Comparison of ENCODE assay signal across 21 cellular contexts in the genomic region with DNA sequence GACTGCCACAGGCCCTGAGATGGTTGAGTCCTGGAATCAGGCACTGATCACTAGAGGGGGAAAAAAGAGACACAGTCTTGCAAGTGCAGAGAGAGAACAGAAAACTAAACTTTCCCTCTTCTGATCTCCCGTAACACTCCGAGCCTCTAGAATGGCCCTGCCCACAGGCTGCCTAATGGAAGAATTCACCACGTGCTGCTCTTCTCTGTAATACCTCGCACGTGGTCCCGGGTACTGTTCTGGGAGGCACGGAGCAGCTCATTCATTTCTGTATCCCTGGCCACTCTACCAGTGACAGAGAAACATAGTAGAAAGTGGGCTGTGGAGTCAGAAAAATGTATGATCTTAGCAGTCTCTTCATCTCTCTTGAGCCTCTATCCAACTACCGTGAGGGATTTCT. TPM values are rescaled to one million over a fixed set of nuclear protein-coding genes. Genes with fewer than 3 reads are reported as not detected.
A peak's percentile ranks its signal among the peaks of the same experiment; 100 is the strongest.
DNase-seq lines count a peak whose midpoint lies in the region; ATAC-seq and TF ChIP-seq lines count a peak whose summit lies in the region.
"Had no signal": no experiment of that assay in that cellular context is flagged by ENCODE, and none has a peak within 500 bp of the region (broad histone marks: within the 10 kb centered on the region; RNA-seq: fewer than 3 reads in every experiment).

No MANE protein-coding gene starts in this region.

- CTCF ChIA-PET in IMR-90 (lab: Yijun Ruan, JAX): no interaction called here

- H3K4ac ChIP-seq in IMR-90 (ENCODE audit: low read depth, low read length): peak overlapping the region; percentile 40; the same call in 1 of the 2 replicates

- no peak for TF ChIP-seq RAD21 in IMR-90 (IDR thresholded peaks at IDR 0.05; ENCODE audit: low read length)

- H3K36me3 Mint-ChIP-seq in glutamatergic neuron (ENCODE audit: unreplicated experiment): no peaks in the 10 kb centered on the region
- H3K36me3 Mint-ChIP-seq: memory B cell had no signal

- no peak overlapping the region for H2AK9ac ChIP-seq in IMR-90 (replicated peaks; ENCODE audit: low read depth, low read length, poor library complexity)

- H4K91ac ChIP-seq in IMR-90 (ENCODE audit: insufficient read depth, low read depth, low read length): no peak overlapping the region; the same call in 1 of the 2 replicates

- no peak overlapping the region; the same call in 1 of the 2 replicates for H2AK5ac ChIP-seq in IMR-90 (ENCODE audit: low read depth, low read length)

- no CpG with 5 or more reads among the region's 8 CpGs for WGBS in IMR-90 (ENCODE audit: extremely low coverage in 2 of 2, insufficient read length in 1 of 2), 2 experiments
- 84 to 87% methylated on average over 8 of the region's 8 CpGs for WGBS in aorta, 2 donors

- peak overlapping the region; percentile 39 for H3K18ac ChIP-seq in IMR-90 (ENCODE audit: low read depth, low read length)

- H3K27ac ChIP-seq in IMR-90 (ENCODE audit: insufficient read depth, low read length): peak overlapping the region; percentile 27; the same call in 1 of the 2 replicates
- H3K27ac ChIP-seq in gastrocnemius medialis: peak overlapping the region; percentile 32 to 60 (median 50)
- no peak overlapping the region for H3K27ac ChIP-seq in aorta (ENCODE audit: low read depth in 1 of 2, low read length in 2 of 2)
- H3K27ac ChIP-seq: neutrophil had no signal

- no peak overlapping the region for H2BK120ac ChIP-seq in IMR-90 (ENCODE audit: low read depth, low read length)

- peak overlapping the region; percentile 20 for H3K27ac Mint-ChIP-seq in glutamatergic neuron (ENCODE audit: unreplicated experiment)
- H3K27ac Mint-ChIP-seq: activated B cell treated with CpG ODN at 0.5 μM for 24 hours; activated CD8-positive, alpha-beta T cell treated with anti-CD3 and anti-CD28 coated beads, Interleukin-2, amount 10 ng/mL, durations not matched to agents 7 days and 5 days; memory B cell had no signal

- intact Hi-C loops in IMR-90 (cut with micrococcal nuclease) (loop anchor here (2.0 kb wide), 1 partner anchor 15 kb away; no protein-coding TSS in a partner anchor), gastrocnemius medialis (cut with DNase I; ENCODE audit: low total_unique reads) (loop anchor here (2.0 kb wide), 1 partner anchor 23 kb away; no protein-coding TSS in a partner anchor), aorta (cut with DNase I) (no loop called here)

- peaks cover 67% of the 10 kb centered on the region for H3K4me1 Mint-ChIP-seq in glutamatergic neuron (ENCODE audit: low read depth, unreplicated experiment)

- no peak overlapping the region for H2BK15ac ChIP-seq in IMR-90 (ENCODE audit: low read depth, low read length)

- TF ChIP-seq CTCF in IMR-90 (conservative IDR thresholded peaks at IDR 0.05; ENCODE audit: low read depth, low read length): no peak
- TF ChIP-seq CTCF in glutamatergic neuron (IDR thresholded peaks at IDR 0.05; ENCODE audit: partially characterized antibody, unreplicated experiment): no peak
- no peak for TF ChIP-seq CTCF in gastrocnemius medialis (IDR thresholded peaks at IDR 0.05 in 4 of 5, conservative IDR thresholded peaks at IDR 0.05 in 1 of 5)

- peaks cover 37% of the 10 kb centered on the region for H3K9me1 ChIP-seq in IMR-90 (ENCODE audit: insufficient read depth, low read length)

- H4K5ac ChIP-seq in IMR-90 (ENCODE audit: low read depth, low read length): no peak overlapping the region

- H4K20me1 ChIP-seq in IMR-90 (ENCODE audit: insufficient read depth, low read length): peaks cover 80% of the 10 kb centered on the region

- H3K9ac ChIP-seq in IMR-90 (ENCODE audit: low read depth, low read length): no peak overlapping the region

- H4K8ac ChIP-seq in IMR-90 (ENCODE audit: low read depth in 2 of 2, low read length in 2 of 2): no peak overlapping the region; a peak in 1 of 4 replicates

- H3K9me3 Mint-ChIP-seq in glutamatergic neuron (ENCODE audit: unreplicated experiment): peaks cover 2% of the 10 kb centered on the region
- H3K9me3 Mint-ChIP-seq: activated B cell treated with CpG ODN at 0.5 μM for 24 hours; H9; memory B cell; stimulated activated naive CD8-positive, alpha-beta T cell treated with anti-CD3 and anti-CD28 coated beads, Interleukin-15, Interleukin-2, amounts not matched to agents 100 ng/mL and 50 ng/mL, for 24 hours had no signal

- H3K4me1 ChIP-seq in IMR-90 (ENCODE audit: control insufficient read depth, insufficient read depth, low read length): peaks cover 47% of the 10 kb centered on the region
- peaks cover 71 to 89% of the 10 kb centered on the region in 2 donors for H3K4me1 ChIP-seq in gastrocnemius medialis
- H3K4me1 ChIP-seq in aorta (ENCODE audit: control insufficient read depth in 1 of 2, insufficient read depth in 2 of 2, low read length in 2 of 2): no peaks in the 10 kb centered on the region

- POLR2A ChIA-PET in IMR-90 (lab: Charles Lee; ENCODE audit: unreplicated experiment): no interaction called here

- in situ Hi-C loops in IMR-90 (cut with MboI; ENCODE audit: low sequenced_read_pairs) (no loop called here), gastrocnemius medialis (cut with MboI; ENCODE audit: low sequenced_read_pairs in 4 of 4) (no loop called here)

- no peaks in the 10 kb centered on the region for H3K9me3 ChIP-seq in IMR-90 (ENCODE audit: control insufficient read depth, insufficient read depth, low read length)
- H3K9me3 ChIP-seq in gastrocnemius medialis: no peaks in the 10 kb centered on the region
- no peaks in the 10 kb centered on the region for H3K9me3 ChIP-seq in aorta (ENCODE audit: control insufficient read depth, low read length)
- H3K9me3 ChIP-seq: neutrophil had no signal

- no peak overlapping the region for H2BK5ac ChIP-seq in IMR-90 (ENCODE audit: low read depth, low read length, poor library complexity, severe bottlenecking)

- no peak overlapping the region; the same call in 1 of the 2 replicates for H3K14ac ChIP-seq in IMR-90 (replicated peaks; ENCODE audit: low read depth, low read length)

- peaks cover 2% of the 10 kb centered on the region; the same call in 1 of the 2 replicates for H3K36me3 ChIP-seq in IMR-90 (ENCODE audit: control insufficient read depth, insufficient read depth, low read length)
- H3K36me3 ChIP-seq in gastrocnemius medialis: no peaks in the 10 kb centered on the region
- no peaks in the 10 kb centered on the region for H3K36me3 ChIP-seq in aorta (ENCODE audit: control insufficient read depth in 1 of 2, insufficient read depth in 2 of 2, low read length in 1 of 2)

- DNase-seq in AG20443 (ENCODE audit: low spot score) (peak; percentile 47), IMR-90 (no peak), glutamatergic neuron (no peak), gastrocnemius medialis (no peak), aorta (no peak), HCEC 1CT (no peak)
- DNase-seq in activated naive CD4-positive, alpha-beta T cell treated with anti-CD3 and anti-CD28 coated beads, Interleukin-2, amount 50 U/mL, for 16 hours: no peak
- DNase-seq: activated B cell treated with CpG ODN at 0.5 μM for 24 hours; activated CD8-positive, alpha-beta T cell treated with anti-CD3 and anti-CD28 coated beads, Interleukin-2, amount 10 ng/mL, durations not matched to agents 7 days and 5 days; Calu3; central memory CD4-positive, alpha-beta T cell; effector CD8-positive, alpha-beta T cell; H9; NCI-H1092; NCI-H2081 treated with DMSO at 0.1 percent for 48 hours; NCI-H510A treated with DMSO at 0.1 percent for 48 hours; retina; SIG-M5 had no signal

- BruUV-seq in IMR-90 (replicated peaks; lab: Mats Ljungman, UMichigan): no TSS peak

- peak overlapping the region; percentile 59; the same call in 1 of the 2 replicates for H3K23ac ChIP-seq in IMR-90 (ENCODE audit: low read depth, low read length)

- H3K79me1 ChIP-seq in IMR-90 (ENCODE audit: low read depth in 1 of 2, low read length in 2 of 2): peaks cover 19 to 90% of the 10 kb centered on the region in 2 experiments

- ATAC-seq in IMR-90 (ENCODE audit: low read depth): no peak
- ATAC-seq in gastrocnemius medialis: peak; percentile 67 to 74
- no peak for ATAC-seq in aorta (ENCODE audit: low FRiP score)
- ATAC-seq: activated CD8-positive, alpha-beta T cell treated with anti-CD3 and anti-CD28 coated beads, Interleukin-2, amount 10 ng/mL, durations not matched to agents 7 days and 5 days had no signal

- H3K27me3 ChIP-seq in IMR-90 (ENCODE audit: control insufficient read depth, insufficient read depth, low read length) (no peaks in the 10 kb centered on the region), gastrocnemius medialis (no peaks in the 10 kb centered on the region), aorta (ENCODE audit: control insufficient read depth in 1 of 2, insufficient read depth in 2 of 2, low read length in 1 of 2) (no peaks in the 10 kb centered on the region)
- H3K27me3 ChIP-seq: neutrophil had no signal

- peak overlapping the region; percentile 23 for H3K4me3 Mint-ChIP-seq in glutamatergic neuron (ENCODE audit: unreplicated experiment)
- H3K4me3 Mint-ChIP-seq: activated B cell treated with CpG ODN at 0.5 μM for 24 hours; activated CD8-positive, alpha-beta T cell treated with anti-CD3 and anti-CD28 coated beads, Interleukin-2, amount 10 ng/mL, durations not matched to agents 7 days and 5 days; H9; memory B cell; stimulated activated naive CD8-positive, alpha-beta T cell treated with anti-CD3 and anti-CD28 coated beads, Interleukin-15, Interleukin-2, amounts not matched to agents 100 ng/mL and 50 ng/mL, for 24 hours had no signal

- no peak for TF ChIP-seq POLR2A in IMR-90 (IDR thresholded peaks at IDR 0.05; ENCODE audit: low read depth, low read length)
- no peak for TF ChIP-seq POLR2A in gastrocnemius medialis (IDR thresholded peaks at IDR 0.05)

- H3K4me3 ChIP-seq in IMR-90 (ENCODE audit: insufficient read depth, low read depth, low read length) (no peak overlapping the region), gastrocnemius medialis (no peak overlapping the region), aorta (ENCODE audit: low read length in 2 of 2) (no peak overlapping the region)

- dilution Hi-C loops in IMR-90 (cut with HindIII; ENCODE audit: low sequenced_read_pairs, unreplicated experiment): no loop called here

- H2BK20ac ChIP-seq in IMR-90 (ENCODE audit: low read depth, low read length): no peak overlapping the region

- H3K56ac ChIP-seq in IMR-90 (ENCODE audit: extremely low read depth, insufficient read depth, low read length): no peak overlapping the region

- H2AFZ ChIP-seq in IMR-90 (replicated peaks; ENCODE audit: low read length, poor library complexity): no peak overlapping the region

- H3K27me3 Mint-ChIP-seq in glutamatergic neuron (ENCODE audit: unreplicated experiment): peaks cover 2% of the 10 kb centered on the region
- H3K27me3 Mint-ChIP-seq: activated B cell treated with CpG ODN at 0.5 μM for 24 hours; memory B cell; stimulated activated naive CD8-positive, alpha-beta T cell treated with anti-CD3 and anti-CD28 coated beads, Interleukin-15, Interleukin-2, amounts not matched to agents 100 ng/mL and 50 ng/mL, for 24 hours had no signal

- no peak overlapping the region; the same call in 1 of the 2 replicates for H3K4me2 ChIP-seq in IMR-90 (ENCODE audit: low read depth, low read length)

RNA-seq across cellular contexts. Expression of gene VGLL4, which starts 30.4 kb away (rescaled TPM):
- total RNA-seq in IMR-90 (2012; rRNA removed) (26.2 and 34.2 TPM in 2 replicates), glutamatergic neuron (ENCODE audit: unreplicated experiment) (29.4 TPM), gastrocnemius medialis (10 to 100 TPM in 3 of 4 donors, 1 to 10 TPM in 1; 8.9 to 20.9 (median 12.8) TPM), aorta (100 to 1,000 TPM in 1 of 2 donors, 10 to 100 TPM in 1; 93.5 to 104 TPM)
- polyA plus RNA-seq in IMR-90 (2012; rRNA removed) (35.4 and 45.8 TPM in 2 replicates), aorta (10 to 100 TPM; 44.7 to 47.8 TPM)
- polyA plus RNA-seq in IMR-90 (2012; cell fraction: cytosol; rRNA removed): 36.0 and 50.5 TPM in 2 replicates
- 72.1 and 93.1 TPM in 2 replicates for polyA plus RNA-seq in IMR-90 (2012; cell fraction: nucleus; rRNA removed; ENCODE audit: low replicate concordance)

Comparison
In these comparisons a context has a peak if more than half of its experiments do, and no peak if none do; other contexts are left out.
1. ATAC-seq: peak in gastrocnemius medialis (2 of 2); none in IMR-90 (single experiment) and aorta (single experiment).
2. H3K27ac ChIP-seq: peak in IMR-90 (single experiment) and gastrocnemius medialis (4 of 4); none in aorta (0 of 2).
3. intact Hi-C loops: an anchor here in IMR-90 (2.0 kb wide) and gastrocnemius medialis (2.0 kb wide); none called in aorta.